8 cellular contexts compared by ENCODE assay signal in genomic region chr1:11478571-11479374, GRCh38. TPM values are rescaled to one million over a fixed set of nuclear protein-coding genes. Genes with fewer than 3 reads are reported as not detected.
DNase-seq lines count a peak whose midpoint lies in the region; ATAC-seq and TF ChIP-seq lines count a peak whose summit lies in the region.

Gene DISP3, plus strand, starts transcription at chr1:11479155. Its CDS starts 21,838 bp downstream, at chr1:11500993.

- peaks cover 2 to 12% (median 9%) of the 10 kb centered on the region in 4 donors for H3K4me1 ChIP-seq in liver (ENCODE audit: control insufficient read depth in 4 of 4, insufficient read depth in 4 of 4, low read length in 3 of 4)

- DNase-seq in NK-92 treated with Interleukin-12 subunit alpha and Interleukin-12 subunit beta, amount 100 ng/mL, for 24 hours (lab: John Stamatoyannopoulos, UW), result peak; percentile 16
- DNase-seq in NK-92 (lab: John Stamatoyannopoulos, UW; ENCODE audit: unreplicated experiment), result no peak
- DNase-seq in NCI-H226, result peak; percentile 68
- peak; percentile 57 to 60 for DNase-seq in activated CD4-positive, alpha-beta T cell treated with anti-CD3 and anti-CD28 coated beads for 4 hours
- no peak for DNase-seq in coronary artery (ENCODE audit: low spot score)
- peak; percentile 53 to 79 (median 59) for DNase-seq in stimulated activated CD4-positive, alpha-beta T cell treated with anti-CD3 and anti-CD28 coated beads, TNF-alpha, amount 100 ng/mL, for 24 hours (ENCODE audit: low read depth in 3 of 3)

- no peaks in the 10 kb centered on the region for H3K9me3 ChIP-seq in liver (ENCODE audit: control insufficient read depth in 4 of 4, low read length in 3 of 4)

- H3K36me3 ChIP-seq in liver (ENCODE audit: control insufficient read depth in 4 of 4, insufficient read depth in 3 of 4, low read depth in 1 of 4, low read length in 3 of 4), result no peaks in the 10 kb centered on the region

- WGBS in liver, result 1% methylated on average over 96 of the region's 96 CpGs

- peaks cover 4 to 9% (median 4%) of the 10 kb centered on the region in 4 donors for H3K27me3 ChIP-seq in liver (ENCODE audit: control insufficient read depth in 4 of 4, insufficient read depth in 4 of 4, low read length in 3 of 4)

- H3K9ac ChIP-seq in liver (ENCODE audit: low read depth in 1 of 2, low read length in 2 of 2), result no peak within 1 kb of the TSS

- H3K4me3 ChIP-seq in coronary artery, result peak within 1 kb of the TSS; percentile 64
- peak within 1 kb of the TSS in 2 of 3 donors; percentile 42 to 53 for H3K4me3 ChIP-seq in liver (ENCODE audit: low read depth in 1 of 3, low read length in 3 of 3)

- TF ChIP-seq CTCF in coronary artery (IDR thresholded peaks at IDR 0.05) (no peak), liver (IDR thresholded peaks at IDR 0.05; ENCODE audit: low read depth, low read length, missing input control) (peak; percentile 39)

- peak in 1 of 2 donors; percentile 24 for TF ChIP-seq RAD21 in liver (IDR thresholded peaks at IDR 0.05)

- ATAC-seq in HG03097 (IDR thresholded peaks at IDR 0.05; ENCODE audit: low FRiP score, unreplicated experiment), result peak; percentile 74

- H3K27ac ChIP-seq in coronary artery (no peak within 1 kb of the TSS), liver (ENCODE audit: low read depth in 1 of 2, low read length in 2 of 2) (no peak within 1 kb of the TSS)

TF ChIP-seq in liver, 16 proteins besides CTCF, POLR2A, EP300 and RAD21:
- TF ChIP-seq RXRA (IDR thresholded peaks at IDR 0.05), result no peak
- TF ChIP-seq HNF4G (IDR thresholded peaks at IDR 0.05), result no peak

RNA-seq across cellular contexts. Expression of gene DISP3, which starts in this region (rescaled TPM):
- total RNA-seq in liver, result under 1 TPM in 1 of 2 donors, not detected in 1; 0.08 TPM
- polyA plus RNA-seq in liver, result under 1 TPM in 1 of 2 donors, not detected in 1; 0.02 TPM

Comparison
In these comparisons a context has a peak if more than half of its experiments do, and no peak if none do; other contexts are left out.
1. DNase-seq: peak in NK-92 treated with Interleukin-12 subunit alpha and Interleukin-12 subunit beta, amount 100 ng/mL, for 24 hours (single experiment), NCI-H226 (single experiment), activated CD4-positive, alpha-beta T cell treated with anti-CD3 and anti-CD28 coated beads for 4 hours (2 of 2) and stimulated activated CD4-positive, alpha-beta T cell treated with anti-CD3 and anti-CD28 coated beads, TNF-alpha, amount 100 ng/mL, for 24 hours (3 of 3); none in NK-92 (single experiment) and coronary artery (single experiment).